ENCODE assay signal across 8 cellular contexts in genomic region chr2:122191331-122191730, GRCh38.
A peak's percentile ranks its signal among the peaks of the same experiment; 100 is the strongest.
DNase-seq lines count a peak whose midpoint lies in the region; ATAC-seq and TF ChIP-seq lines count a peak whose summit lies in the region.

No MANE protein-coding gene starts in this region.

- in situ Hi-C loops in GM13977 (cut with MboI; ENCODE audit: low pct_unique_long_range_greater_than_20kb, low sequenced_read_pairs, unreplicated experiment) (no loop called here), astrocyte of the spinal cord (cut with HindIII; ENCODE audit: low sequenced_read_pairs) (no loop called here)

- no peaks in the 10 kb centered on the region for H3K9me3 ChIP-seq in tibial artery

- H3K27me3 Mint-ChIP-seq in nephron (ENCODE audit: low read depth) = peaks cover 10% of the 10 kb centered on the region

- DNase-seq in A172 (ENCODE audit: low spot score) (peak; percentile 4), GM13977 (ENCODE audit: low spot score) (peak; percentile 41), M059J (ENCODE audit: low read depth) (peak; percentile 15), astrocyte of the spinal cord (ENCODE audit: low read depth, low spot score) (no peak), tibial artery (no peak), GDM1 (lab: John Stamatoyannopoulos, UW) (no peak)

- H3K36me3 ChIP-seq in tibial artery = no peaks in the 10 kb centered on the region

- no peaks in the 10 kb centered on the region for H3K27me3 ChIP-seq in tibial artery

- no peak overlapping the region for H3K4me3 Mint-ChIP-seq in nephron

- no peak overlapping the region for H3K27ac Mint-ChIP-seq in nephron

- intact Hi-C loops in tibial artery (cut with DNase I; ENCODE audit: low total_unique reads) = no loop called here

- H3K27ac ChIP-seq in tibial artery = no peak overlapping the region

- peak; percentile 61 for TF ChIP-seq CTCF in GM13977 (IDR thresholded peaks at IDR 0.05; ENCODE audit: extremely low read depth, insufficient read depth, missing control alignments)
- TF ChIP-seq CTCF in astrocyte of the spinal cord (IDR thresholded peaks at IDR 0.05; ENCODE audit: low read depth, low read length) = peak; percentile 25
- TF ChIP-seq CTCF in nephron (IDR thresholded peaks at IDR 0.05; ENCODE audit: unreplicated experiment in 3 of 3) = peak; percentile 44 to 55 (median 51)
- TF ChIP-seq CTCF in tibial artery (IDR thresholded peaks at IDR 0.05) = no peak

- H3K4me3 ChIP-seq in astrocyte of the spinal cord (ENCODE audit: low read depth, low read length) = no peak overlapping the region
- no peak overlapping the region for H3K4me3 ChIP-seq in tibial artery

- peaks cover 13% of the 10 kb centered on the region for H3K4me1 Mint-ChIP-seq in nephron

- no peaks in the 10 kb centered on the region for H3K4me1 ChIP-seq in tibial artery

- no peaks in the 10 kb centered on the region for H3K36me3 Mint-ChIP-seq in nephron (ENCODE audit: low read depth)

- ATAC-seq in HG02852 (IDR thresholded peaks at IDR 0.05; ENCODE audit: unreplicated experiment) = no peak

- peaks cover 3% of the 10 kb centered on the region for H3K9me3 Mint-ChIP-seq in nephron

Comparison
In these comparisons a context has a peak if more than half of its experiments do, and no peak if none do; other contexts are left out.
1. DNase-seq: peak in A172 (single experiment), GM13977 (single experiment) and M059J (single experiment); none in astrocyte of the spinal cord (single experiment), tibial artery (0 of 2) and GDM1 (single experiment).
2. CTCF ChIP-seq: peak in GM13977 (single experiment), astrocyte of the spinal cord (single experiment) and nephron (3 of 3); none in tibial artery (0 of 2).